ENCODE assay signal across 19 cellular contexts in genomic region chr22:45644714-45645113, GRCh38. TPM values are rescaled to one million over a fixed set of nuclear protein-coding genes. Genes with fewer than 3 reads are reported as not detected.
DNase-seq lines count a peak whose midpoint lies in the region; ATAC-seq and TF ChIP-seq lines count a peak whose summit lies in the region.
"Had no signal": no experiment of that assay in that cellular context is flagged by ENCODE, and none has a peak within 500 bp of the region (broad histone marks: within the 10 kb centered on the region; RNA-seq: fewer than 3 reads in every experiment).

No MANE protein-coding gene starts in this region.

- intact Hi-C loops in dorsolateral prefrontal cortex (cut with DNase I), result loop anchor here (5.0 to 10.0 kb wide), 4 partner anchors 62 to 220 kb away; no protein-coding TSS in a partner anchor

- no peak overlapping the region for H3K4me3 ChIP-seq in dorsolateral prefrontal cortex
- H3K4me3 ChIP-seq: PC-9, SJSA1 had no signal

- DNase-seq in activated CD8-positive, alpha-beta memory T cell treated with anti-CD3 and anti-CD28 coated beads, Interleukin-2, amount 10 ng/mL, durations not matched to agents 7 days and 5 days, result peak; percentile 14
- no peak for DNase-seq in activated CD8-positive, alpha-beta memory T cell treated with anti-CD3 and anti-CD28 coated beads, Interleukin-2, amount 50 U/mL, for 48 hours
- peak; percentile 39 for DNase-seq in ecto neural progenitor cell (ENCODE audit: low spot score)
- DNase-seq in osteocyte (ENCODE audit: extremely low spot score, unreplicated experiment), result peak; percentile 46
- DNase-seq in NCI-H1092 treated with DMSO at 0.1 percent for 48 hours (lab: John Stamatoyannopoulos, UW), result no peak
- no peak for DNase-seq in dorsolateral prefrontal cortex
- DNase-seq in erythroblast (lab: John Stamatoyannopoulos, UW), result no peak
- DNase-seq in T1000 (lab: John Stamatoyannopoulos, UW), result no peak
- DNase-seq: BE2C; CD4-positive, alpha-beta memory T cell; EL; GOT3; KBM-7; NCI-H1105 treated with DMSO at 0.1 percent for 48 hours; NCI-H1694; NCI-H510A treated with DMSO at 0.1 percent for 48 hours; NCI-H774; PC-9 had no signal

- no peaks in the 10 kb centered on the region for H3K9me3 Mint-ChIP-seq in activated CD8-positive, alpha-beta memory T cell treated with anti-CD3 and anti-CD28 coated beads, Interleukin-2, amount 10 ng/mL, durations not matched to agents 7 days and 5 days (ENCODE audit: low read depth)
- H3K9me3 Mint-ChIP-seq in osteocyte (ENCODE audit: unreplicated experiment), result no peaks in the 10 kb centered on the region

- H3K27me3 Mint-ChIP-seq in activated CD8-positive, alpha-beta memory T cell treated with anti-CD3 and anti-CD28 coated beads, Interleukin-2, amount 10 ng/mL, durations not matched to agents 7 days and 5 days, result peaks cover 42% of the 10 kb centered on the region
- peaks cover 9% of the 10 kb centered on the region for H3K27me3 Mint-ChIP-seq in osteocyte (ENCODE audit: unreplicated experiment)

- H3K27ac ChIP-seq in dorsolateral prefrontal cortex, result no peak overlapping the region
- H3K27ac ChIP-seq: PC-9, SJSA1 had no signal

- H3K4me1 Mint-ChIP-seq in activated CD8-positive, alpha-beta memory T cell treated with anti-CD3 and anti-CD28 coated beads, Interleukin-2, amount 10 ng/mL, durations not matched to agents 7 days and 5 days, result peaks cover 56% of the 10 kb centered on the region
- H3K4me1 Mint-ChIP-seq in osteocyte (ENCODE audit: unreplicated experiment), result peaks cover 6% of the 10 kb centered on the region

- H3K4me3 Mint-ChIP-seq in activated CD8-positive, alpha-beta memory T cell treated with anti-CD3 and anti-CD28 coated beads, Interleukin-2, amount 10 ng/mL, durations not matched to agents 7 days and 5 days, result no peak overlapping the region
- no peak overlapping the region for H3K4me3 Mint-ChIP-seq in osteocyte (ENCODE audit: unreplicated experiment)
- H3K4me3 Mint-ChIP-seq: CD4-positive, alpha-beta memory T cell had no signal

- no peaks in the 10 kb centered on the region for H3K36me3 Mint-ChIP-seq in activated CD8-positive, alpha-beta memory T cell treated with anti-CD3 and anti-CD28 coated beads, Interleukin-2, amount 10 ng/mL, durations not matched to agents 7 days and 5 days
- H3K36me3 Mint-ChIP-seq in osteocyte (ENCODE audit: unreplicated experiment), result no peaks in the 10 kb centered on the region
- H3K36me3 Mint-ChIP-seq: CD4-positive, alpha-beta memory T cell had no signal

- no peak for ATAC-seq in activated CD8-positive, alpha-beta memory T cell treated with anti-CD3 and anti-CD28 coated beads, Interleukin-2, amount 10 ng/mL, durations not matched to agents 7 days and 5 days

- peaks cover 0 to 29% (median 4%) of the 10 kb centered on the region in 45 donors for H3K27me3 ChIP-seq in dorsolateral prefrontal cortex
- H3K27me3 ChIP-seq: BE2C, SJSA1 had no signal

- TF ChIP-seq CTCF in osteocyte (IDR thresholded peaks at IDR 0.05) (no peak), dorsolateral prefrontal cortex (IDR thresholded peaks at IDR 0.05 in 54 of 56, conservative IDR thresholded peaks at IDR 0.05 in 2 of 56; ENCODE audit: low read depth in 1 of 56, partially characterized antibody in 56 of 56) (no peak)

- CTCF ChIA-PET in activated CD8-positive, alpha-beta memory T cell treated with anti-CD3 and anti-CD28 coated beads, Interleukin-2, amount 10 ng/mL, durations not matched to agents 7 days and 5 days (lab: Charles Lee), result interaction anchor here (0.6 to 2.3 kb wide), 12 partner anchors 9 to 218 kb away, joined by 3 to 18 read pairs (median 4); no protein-coding TSS in a partner anchor

- TF ChIP-seq POLR2A in erythroblast (IDR thresholded peaks at IDR 0.05; ENCODE audit: low read length), result no peak

- H3K27ac Mint-ChIP-seq in activated CD8-positive, alpha-beta memory T cell treated with anti-CD3 and anti-CD28 coated beads, Interleukin-2, amount 10 ng/mL, durations not matched to agents 7 days and 5 days, result no peak overlapping the region
- no peak overlapping the region for H3K27ac Mint-ChIP-seq in osteocyte (ENCODE audit: unreplicated experiment)
- H3K27ac Mint-ChIP-seq: CD4-positive, alpha-beta memory T cell had no signal

RNA-seq across cellular contexts. Expression of gene ATXN10, which starts 26.9 kb away (rescaled TPM):
- 100 to 1,000 TPM in 1 of 2 experiments, 10 to 100 TPM in 1; 93.6 to 112 TPM for total RNA-seq in activated CD8-positive, alpha-beta memory T cell treated with anti-CD3 and anti-CD28 coated beads, Interleukin-2, amount 10 ng/mL, durations not matched to agents 7 days and 5 days
- total RNA-seq in osteocyte (147 and 164 TPM in 2 replicates), dorsolateral prefrontal cortex (100 to 1,000 TPM; 180 to 317 (median 244) TPM)

Comparison
In these comparisons a context has a peak if more than half of its experiments do, and no peak if none do; other contexts are left out.
1. DNase-seq: peak in activated CD8-positive, alpha-beta memory T cell treated with anti-CD3 and anti-CD28 coated beads, Interleukin-2, amount 10 ng/mL, durations not matched to agents 7 days and 5 days (single experiment), ecto neural progenitor cell (single experiment) and osteocyte (single experiment); none in activated CD8-positive, alpha-beta memory T cell treated with anti-CD3 and anti-CD28 coated beads, Interleukin-2, amount 50 U/mL, for 48 hours (single experiment), NCI-H1092 treated with DMSO at 0.1 percent for 48 hours (single experiment), dorsolateral prefrontal cortex (0 of 10), erythroblast (0 of 2) and T1000 (single experiment).